In genomic region chr5:15116996-15117395, GRCh38 we compare ENCODE assay signal across 18 cellular contexts.
DNase-seq lines count a peak whose midpoint lies in the region; TF ChIP-seq lines count a peak whose summit lies in the region.
"Had no signal": no experiment of that assay in that cellular context is flagged by ENCODE, and none has a peak within 500 bp of the region (broad histone marks: within the 10 kb centered on the region; RNA-seq: fewer than 3 reads in every experiment).

No MANE protein-coding gene starts in this region.

- peak overlapping the region; percentile 47 for H3K27ac Mint-ChIP-seq in nephron progenitor cell
- H3K27ac Mint-ChIP-seq: CD4-positive, alpha-beta memory T cell had no signal

- intact Hi-C loops in OCI-LY7 (cut with micrococcal nuclease; ENCODE audit: unreplicated experiment), result no loop called here

- no peaks in the 10 kb centered on the region for H3K36me3 ChIP-seq in OCI-LY7 (ENCODE audit: insufficient read depth, low read length)

- H3K79me2 ChIP-seq in OCI-LY7 (ENCODE audit: insufficient read depth, low read depth, low read length), result no peaks in the 10 kb centered on the region

- TF ChIP-seq CTCF in fibroblast of villous mesenchyme (IDR thresholded peaks at IDR 0.05; ENCODE audit: insufficient read depth, low read depth, low read length) (no peak), nephron progenitor cell (IDR thresholded peaks at IDR 0.05) (no peak), OCI-LY7 (conservative IDR thresholded peaks at IDR 0.05; ENCODE audit: low read length) (no peak)

- no peaks in the 10 kb centered on the region for H3K4me1 ChIP-seq in OCI-LY7 (ENCODE audit: insufficient read depth, low read length, poor library complexity, severe bottlenecking)

- H3K9me3 Mint-ChIP-seq in nephron progenitor cell, result peaks cover 13% of the 10 kb centered on the region

- in situ Hi-C loops in G401 (cut with HindIII; ENCODE audit: low sequenced_read_pairs), result no loop called here

- H3K9me3 ChIP-seq in OCI-LY7 (ENCODE audit: low read length), result no peaks in the 10 kb centered on the region

- H2AFZ ChIP-seq in OCI-LY7 (ENCODE audit: low read length), result no peak overlapping the region

- H3K36me3 Mint-ChIP-seq in nephron progenitor cell (ENCODE audit: low read depth), result no peaks in the 10 kb centered on the region
- H3K36me3 Mint-ChIP-seq: CD4-positive, alpha-beta memory T cell had no signal

- DNase-seq in G401 (ENCODE audit: low spot score) (peak; percentile 31), M059J (ENCODE audit: low read depth) (peak; percentile 29), fibroblast of villous mesenchyme (ENCODE audit: low read depth) (peak; percentile 85), nephron progenitor cell (no peak), foreskin melanocyte (no peak), OCI-LY7 (ENCODE audit: low spot score) (no peak)
- DNase-seq in stimulated activated CD4-positive, alpha-beta T cell treated with anti-CD3 and anti-CD28 coated beads, Interleukin-2, amount 100 ng/mL, for 24 hours, result no peak
- no peak for DNase-seq in stimulated activated naive CD4-positive, alpha-beta T cell treated with Interleukin-2 at 50 U/mL for 16 hours (lab: John Stamatoyannopoulos, UW)
- DNase-seq: Calu3; CD4-positive, alpha-beta memory T cell; DMS53; GOT3; KG1; NCI-H1048; NCI-H1436 treated with DMSO at 0.1 percent for 48 hours; NCI-H2029 treated with DMSO at 0.1 percent for 48 hours; NCI-H2171 treated with DMSO at 0.1 percent for 48 hours; NCI-H510A had no signal

- CTCF ChIA-PET in OCI-LY7 (lab: Charles Lee; ENCODE audit: unreplicated experiment), result no interaction called here

- no peak overlapping the region for H3K4me3 ChIP-seq in fibroblast of villous mesenchyme (ENCODE audit: low read depth, low read length)
- H3K4me3 ChIP-seq in OCI-LY7 (ENCODE audit: low read depth, low read length, poor library complexity, severe bottlenecking), result no peak overlapping the region

- peaks cover 13% of the 10 kb centered on the region for H3K4me1 Mint-ChIP-seq in nephron progenitor cell
- H3K4me1 Mint-ChIP-seq: CD4-positive, alpha-beta memory T cell had no signal

- no peak overlapping the region for H3K4me2 ChIP-seq in OCI-LY7 (ENCODE audit: low read length)

- no peak overlapping the region for H3K4me3 Mint-ChIP-seq in nephron progenitor cell
- H3K4me3 Mint-ChIP-seq: CD4-positive, alpha-beta memory T cell had no signal

- no peaks in the 10 kb centered on the region for H4K20me1 ChIP-seq in OCI-LY7 (ENCODE audit: insufficient read depth, low read length)

- no peak overlapping the region for H3K27ac ChIP-seq in OCI-LY7 (ENCODE audit: low read depth, low read length, poor library complexity, severe bottlenecking)

- POLR2A ChIA-PET in OCI-LY7 (lab: Charles Lee), result no interaction called here

- H3K9me2 ChIP-seq in OCI-LY7 (ENCODE audit: insufficient read depth, low read length), result no peaks in the 10 kb centered on the region

- BruUV-seq in OCI-LY7 (replicated peaks; lab: Mats Ljungman, UMichigan), result no TSS peak

- peaks cover 3% of the 10 kb centered on the region for H3K27me3 Mint-ChIP-seq in nephron progenitor cell (ENCODE audit: low read depth, poor library complexity)
- H3K27me3 Mint-ChIP-seq: CD4-positive, alpha-beta memory T cell had no signal

Comparison
In these comparisons a context has a peak if more than half of its experiments do, and no peak if none do; other contexts are left out.
1. DNase-seq: peak in G401 (single experiment), M059J (single experiment) and fibroblast of villous mesenchyme (single experiment); none in nephron progenitor cell (single experiment), stimulated activated CD4-positive, alpha-beta T cell treated with anti-CD3 and anti-CD28 coated beads, Interleukin-2, amount 100 ng/mL, for 24 hours (0 of 2), foreskin melanocyte (single experiment), stimulated activated naive CD4-positive, alpha-beta T cell treated with Interleukin-2 at 50 U/mL for 16 hours (single experiment) and OCI-LY7 (single experiment).